ENCODE assay signal across 8 cellular contexts in genomic region chr1:161727343-161727924, GRCh38.
DNase-seq lines count a peak whose midpoint lies in the region; ATAC-seq and FAIRE-seq lines count a peak whose summit lies in the region.

No MANE protein-coding gene starts in this region.

- H3K36me3 Mint-ChIP-seq in T-helper 1 cell treated with Interleukin-12 subunit alpha and Interleukin-12 subunit beta and Interleukin-4 antibody, amounts not matched to agents 30 μg/mL and 1 μg/mL, for 36 hours (ENCODE audit: low read depth) = no peaks in the 10 kb centered on the region
- peaks cover 6% of the 10 kb centered on the region for H3K36me3 Mint-ChIP-seq in dendritic cell treated with granulocyte-macrophage colony-stimulating factor and Interleukin-4, amounts not matched to agents 40 ng/mL and 50 ng/mL, for 4 days (ENCODE audit: low read depth)

- peak overlapping the region; percentile 69 to 70 for H3K9ac ChIP-seq in mucosa of rectum (ENCODE audit: low read depth in 1 of 2, low read length in 2 of 2)

- H3K27me3 ChIP-seq in mucosa of rectum (ENCODE audit: control insufficient read depth in 2 of 2, insufficient read depth in 2 of 2, low read length in 2 of 2) = peaks cover 14 to 18% of the 10 kb centered on the region in 2 donors

- no peaks in the 10 kb centered on the region for H3K36me3 ChIP-seq in mucosa of rectum (ENCODE audit: control insufficient read depth in 2 of 2, insufficient read depth in 2 of 2, low read length in 2 of 2)

- no peak for FAIRE-seq in urothelium cell line (lab: Jason Lieb, UNC)

- peaks cover 84% of the 10 kb centered on the region for H3K27me3 Mint-ChIP-seq in T-helper 1 cell treated with Interleukin-12 subunit alpha and Interleukin-12 subunit beta and Interleukin-4 antibody, amounts not matched to agents 30 μg/mL and 1 μg/mL, for 36 hours (ENCODE audit: low read depth)
- peaks cover 19% of the 10 kb centered on the region for H3K27me3 Mint-ChIP-seq in dendritic cell treated with granulocyte-macrophage colony-stimulating factor and Interleukin-4, amounts not matched to agents 40 ng/mL and 50 ng/mL, for 4 days

- H3K27ac ChIP-seq in mucosa of rectum (ENCODE audit: low read depth in 2 of 2, low read length in 2 of 2) = peak overlapping the region; percentile 75 to 83

- H3K4me1 Mint-ChIP-seq in T-helper 1 cell treated with Interleukin-12 subunit alpha and Interleukin-12 subunit beta and Interleukin-4 antibody, amounts not matched to agents 30 μg/mL and 1 μg/mL, for 36 hours (ENCODE audit: low read depth) = peaks cover 31% of the 10 kb centered on the region
- peaks cover 67% of the 10 kb centered on the region for H3K4me1 Mint-ChIP-seq in dendritic cell treated with granulocyte-macrophage colony-stimulating factor and Interleukin-4, amounts not matched to agents 40 ng/mL and 50 ng/mL, for 4 days (ENCODE audit: low read depth)

- no peaks in the 10 kb centered on the region for H3K9me3 Mint-ChIP-seq in T-helper 1 cell treated with Interleukin-12 subunit alpha and Interleukin-12 subunit beta and Interleukin-4 antibody, amounts not matched to agents 30 μg/mL and 1 μg/mL, for 36 hours
- no peaks in the 10 kb centered on the region for H3K9me3 Mint-ChIP-seq in dendritic cell treated with granulocyte-macrophage colony-stimulating factor and Interleukin-4, amounts not matched to agents 40 ng/mL and 50 ng/mL, for 4 days

- peaks cover 6 to 8% of the 10 kb centered on the region in 2 donors for H3K4me1 ChIP-seq in mucosa of rectum (ENCODE audit: control insufficient read depth in 2 of 2, insufficient read depth in 2 of 2, low read length in 2 of 2)

- peak overlapping the region; percentile 71 to 76 for H3K4me3 ChIP-seq in mucosa of rectum (ENCODE audit: low read length in 2 of 2)

- DNase-seq in activated CD8-positive, alpha-beta memory T cell treated with anti-CD3 and anti-CD28 coated beads for 24 hours = peak; percentile 71
- no peak for DNase-seq in activated CD8-positive, alpha-beta memory T cell treated with anti-CD3 and anti-CD28 coated beads, Interleukin-2, amount 50 U/mL, for 4 hours
- DNase-seq in urothelium cell line (ENCODE audit: low spot score) = peak; percentile 11

- H3K9me3 ChIP-seq in mucosa of rectum (ENCODE audit: control insufficient read depth in 2 of 2, low read length in 2 of 2) = no peaks in the 10 kb centered on the region

- intact Hi-C loops in dendritic cell treated with granulocyte-macrophage colony-stimulating factor and Interleukin-4, amounts not matched to agents 40 ng/mL and 50 ng/mL, for 4 days (cut with micrococcal nuclease) = no loop called here

- H3K4me3 Mint-ChIP-seq in T-helper 1 cell treated with Interleukin-12 subunit alpha and Interleukin-12 subunit beta and Interleukin-4 antibody, amounts not matched to agents 30 μg/mL and 1 μg/mL, for 36 hours = peak overlapping the region; percentile 87
- peak overlapping the region; percentile 82 for H3K4me3 Mint-ChIP-seq in dendritic cell treated with granulocyte-macrophage colony-stimulating factor and Interleukin-4, amounts not matched to agents 40 ng/mL and 50 ng/mL, for 4 days

- peak; percentile 15 for ATAC-seq in HG03045 (IDR thresholded peaks at IDR 0.05; ENCODE audit: unreplicated experiment)
- ATAC-seq in HG02623 (IDR thresholded peaks at IDR 0.05; ENCODE audit: unreplicated experiment) = no peak

- peak overlapping the region; percentile 83 for H3K27ac Mint-ChIP-seq in T-helper 1 cell treated with Interleukin-12 subunit alpha and Interleukin-12 subunit beta and Interleukin-4 antibody, amounts not matched to agents 30 μg/mL and 1 μg/mL, for 36 hours
- peak overlapping the region; percentile 86 for H3K27ac Mint-ChIP-seq in dendritic cell treated with granulocyte-macrophage colony-stimulating factor and Interleukin-4, amounts not matched to agents 40 ng/mL and 50 ng/mL, for 4 days
